In the genomic region with DNA sequence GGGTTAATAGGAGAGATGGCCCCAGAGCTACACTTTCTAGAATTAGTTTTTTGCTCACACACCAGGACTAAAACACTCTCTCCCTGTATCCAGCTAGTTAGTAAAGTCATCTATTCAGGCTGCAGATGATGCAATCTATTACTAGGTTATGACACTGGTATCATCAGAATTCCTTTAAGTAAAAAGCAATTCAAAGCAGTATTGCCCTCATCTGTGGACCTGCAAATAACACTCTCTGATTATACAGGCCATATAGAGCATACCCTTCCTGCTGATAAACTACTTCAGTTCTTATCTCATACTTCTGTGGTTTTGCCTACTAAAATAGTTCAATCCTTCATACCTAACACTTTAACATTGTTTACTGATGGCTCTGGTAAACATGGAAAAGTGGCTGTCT, we compare ENCODE assay signal across 22 cellular contexts.
"Had no signal": no experiment of that assay in that cellular context is flagged by ENCODE, and none has a peak within 500 bp of the region (broad histone marks: within the 10 kb centered on the region; RNA-seq: fewer than 3 reads in every experiment).

No MANE protein-coding gene starts in this region.

- H3K9me3 Mint-ChIP-seq: activated CD4-positive, alpha-beta memory T cell treated with anti-CD3 and anti-CD28 coated beads, Interleukin-2, amount 10 ng/mL, durations not matched to agents 7 days and 5 days; activated naive CD4-positive, alpha-beta T cell treated with anti-CD3 and anti-CD28 coated beads, Interleukin-2, amount 10 ng/mL, durations not matched to agents 7 days and 5 days; natural killer cell treated with Interleukin-12 subunit alpha and Interleukin-12 subunit beta and Interleukin-15 and Interleukin-18, amount 100 ng/mL, for 72 hours had no signal

- H3K36me3 Mint-ChIP-seq: activated naive CD4-positive, alpha-beta T cell treated with anti-CD3 and anti-CD28 coated beads, Interleukin-2, amount 10 ng/mL, durations not matched to agents 7 days and 5 days; natural killer cell treated with Interleukin-12 subunit alpha and Interleukin-12 subunit beta and Interleukin-15 and Interleukin-18, amount 100 ng/mL, for 72 hours had no signal

- H3K27ac Mint-ChIP-seq: activated CD4-positive, alpha-beta memory T cell treated with anti-CD3 and anti-CD28 coated beads, Interleukin-2, amount 10 ng/mL, durations not matched to agents 7 days and 5 days; activated CD4-positive, alpha-beta T cell treated with anti-CD3 and anti-CD28 coated beads, Interleukin-2, amount 10 ng/mL, durations not matched to agents 24 days and 14 days; activated naive CD4-positive, alpha-beta T cell treated with anti-CD3 and anti-CD28 coated beads, Interleukin-2, amount 10 ng/mL, durations not matched to agents 7 days and 5 days; endodermal cell; natural killer cell treated with Interleukin-12 subunit alpha and Interleukin-12 subunit beta and Interleukin-15 and Interleukin-18, amount 100 ng/mL, for 72 hours; progenitor cell of endocrine pancreas had no signal

- DNase-seq: activated CD4-positive, alpha-beta memory T cell treated with anti-CD3 and anti-CD28 coated beads, Interleukin-2, amount 10 ng/mL, durations not matched to agents 7 days and 5 days; activated CD4-positive, alpha-beta T cell treated with anti-CD3 and anti-CD28 coated beads, Interleukin-2, amount 10 ng/mL, durations not matched to agents 24 days and 14 days; activated effector memory CD4-positive, alpha-beta T cell treated with anti-CD3 and anti-CD28 coated beads, Interleukin-2, amount 50 U/mL, for 16 hours; activated naive CD4-positive, alpha-beta T cell treated with anti-CD3 and anti-CD28 coated beads, Interleukin-2, amount 10 ng/mL, durations not matched to agents 7 days and 5 days; anterior cingulate cortex; body of pancreas; cortex of kidney; endodermal cell; glutamatergic neuron; left ventricle myocardium superior; mammary epithelial cell; retina; stimulated activated CD4-positive, alpha-beta T cell treated with anti-CD3 and anti-CD28 coated beads, Interleukin-4, amount 100 ng/mL, for 24 hours; stimulated activated naive CD4-positive, alpha-beta T cell treated with Interleukin-2 at 50 U/mL for 16 hours; T-helper 1 cell; upper lobe of left lung had no signal

- H3K4me3 Mint-ChIP-seq: activated CD4-positive, alpha-beta memory T cell treated with anti-CD3 and anti-CD28 coated beads, Interleukin-2, amount 10 ng/mL, durations not matched to agents 7 days and 5 days; activated CD4-positive, alpha-beta T cell treated with anti-CD3 and anti-CD28 coated beads, Interleukin-2, amount 10 ng/mL, durations not matched to agents 24 days and 14 days; activated naive CD4-positive, alpha-beta T cell treated with anti-CD3 and anti-CD28 coated beads, Interleukin-2, amount 10 ng/mL, durations not matched to agents 7 days and 5 days; endodermal cell; natural killer cell treated with Interleukin-12 subunit alpha and Interleukin-12 subunit beta and Interleukin-15 and Interleukin-18, amount 100 ng/mL, for 72 hours had no signal

- ATAC-seq: activated CD4-positive, CD25-positive, alpha-beta regulatory T cell treated with anti-CD3 and anti-CD28 coated beads, Interleukin-2, amount 50 U/mL, for 24 hours; body of pancreas; left ventricle myocardium superior; natural killer cell treated with Interleukin-12 subunit alpha and Interleukin-12 subunit beta and Interleukin-15 and Interleukin-18, amount 100 ng/mL, for 72 hours had no signal

- H3K27me3 ChIP-seq: body of pancreas, cardiac muscle cell, upper lobe of left lung had no signal

- H3K27me3 Mint-ChIP-seq: progenitor cell of endocrine pancreas had no signal

- H3K27ac ChIP-seq: body of pancreas, cardiac muscle cell, epithelial cell of prostate, thoracic aorta, upper lobe of left lung had no signal

- H3K4me1 Mint-ChIP-seq: activated CD4-positive, alpha-beta memory T cell treated with anti-CD3 and anti-CD28 coated beads, Interleukin-2, amount 10 ng/mL, durations not matched to agents 7 days and 5 days; activated CD4-positive, alpha-beta T cell treated with anti-CD3 and anti-CD28 coated beads, Interleukin-2, amount 10 ng/mL, durations not matched to agents 24 days and 14 days; activated naive CD4-positive, alpha-beta T cell treated with anti-CD3 and anti-CD28 coated beads, Interleukin-2, amount 10 ng/mL, durations not matched to agents 7 days and 5 days; endodermal cell had no signal

- H3K36me3 ChIP-seq: cardiac muscle cell, thoracic aorta, upper lobe of left lung had no signal

- H3K9me3 ChIP-seq: body of pancreas, thoracic aorta, upper lobe of left lung had no signal

- H3K4me3 ChIP-seq: body of pancreas, cardiac muscle cell, thoracic aorta, upper lobe of left lung had no signal

- H3K4me1 ChIP-seq: body of pancreas, upper lobe of left lung had no signal
